Comparison of ENCODE assay signal across 22 cellular contexts in genomic region chr18:37705016-37705415, GRCh38.
"Had no signal": no experiment of that assay in that cellular context is flagged by ENCODE, and none has a peak within 500 bp of the region (broad histone marks: within the 10 kb centered on the region; RNA-seq: fewer than 3 reads in every experiment).

No MANE protein-coding gene starts in this region.

- ATAC-seq: activated naive CD4-positive, alpha-beta T cell treated with anti-CD3 and anti-CD28 coated beads, Interleukin-2, amount 50 U/mL, for 72 hours; activated T-cell treated with anti-CD3 and anti-CD28 coated beads, Interleukin-2, amount 50 U/mL, for 72 hours; esophagus mucosa; heart left ventricle; WTC11 had no signal

- DNase-seq: activated CD4-positive, alpha-beta memory T cell treated with anti-CD3 and anti-CD28 coated beads, Interleukin-2, amount 10 ng/mL, durations not matched to agents 7 days and 5 days; activated CD4-positive, alpha-beta T cell treated with anti-CD3 and anti-CD28 coated beads for 1 hour; activated CD4-positive, alpha-beta T cell treated with anti-CD3 and anti-CD28 coated beads for 4 hours; activated CD4-positive, alpha-beta T cell treated with anti-CD3 and anti-CD28 coated beads, Interleukin-2, amount 10 ng/mL, durations not matched to agents 7 days and 5 days; activated CD4-positive, alpha-beta T cell treated with anti-CD3 and anti-CD28 coated beads, Interleukin-2, amount 50 U/mL, for 4 hours; activated CD8-positive, alpha-beta memory T cell treated with anti-CD3 and anti-CD28 coated beads, Interleukin-2, amount 50 U/mL, for 48 hours; activated gamma-delta T cell; activated naive CD4-positive, alpha-beta T cell; activated naive CD4-positive, alpha-beta T cell treated with anti-CD3 and anti-CD28 coated beads, Interleukin-2, amount 10 ng/mL, durations not matched to agents 7 days and 5 days; activated naive CD8-positive, alpha-beta T cell treated with anti-CD3 and anti-CD28 coated beads, Interleukin-2, amount 10 ng/mL, durations not matched to agents 7 days and 5 days; activated T-cell treated with anti-CD3 and anti-CD28 coated beads for 4 hours; activated T-cell treated with anti-CD3 and anti-CD28 coated beads, Interleukin-2, amount 50 U/mL, for 24 hours; activated T-cell treated with anti-CD3 and anti-CD28 coated beads, Interleukin-2, amount 50 U/mL, for 72 hours; dorsolateral prefrontal cortex; effector memory CD4-positive, alpha-beta T cell; endodermal cell; foreskin fibroblast; heart left ventricle; T-helper 2 cell had no signal
